1 cellular context compared by ENCODE assay signal in genomic region chr16:87701066-87701425, GRCh38.
TF ChIP-seq lines count a peak whose summit lies in the region.

No MANE protein-coding gene starts in this region.

TF ChIP-seq in HEK293T, 16 proteins besides CTCF, POLR2A, EP300 and RAD21 (continued from another document):
- TF ChIP-seq PKNOX1 (IDR thresholded peaks at IDR 0.05) = no peak
- TF ChIP-seq FOXM1 (IDR thresholded peaks at IDR 0.05; ENCODE audit: borderline replicate concordance) = no peak
- no peak for TF ChIP-seq BHLHE40 (IDR thresholded peaks at IDR 0.05; ENCODE audit: borderline replicate concordance)
- TF ChIP-seq FOXK2 (IDR thresholded peaks at IDR 0.05) = no peak
TF ChIP-seq in HEK293T: peak in this region for 0.
